ENCODE assay signal across 8 cellular contexts in the genomic region with DNA sequence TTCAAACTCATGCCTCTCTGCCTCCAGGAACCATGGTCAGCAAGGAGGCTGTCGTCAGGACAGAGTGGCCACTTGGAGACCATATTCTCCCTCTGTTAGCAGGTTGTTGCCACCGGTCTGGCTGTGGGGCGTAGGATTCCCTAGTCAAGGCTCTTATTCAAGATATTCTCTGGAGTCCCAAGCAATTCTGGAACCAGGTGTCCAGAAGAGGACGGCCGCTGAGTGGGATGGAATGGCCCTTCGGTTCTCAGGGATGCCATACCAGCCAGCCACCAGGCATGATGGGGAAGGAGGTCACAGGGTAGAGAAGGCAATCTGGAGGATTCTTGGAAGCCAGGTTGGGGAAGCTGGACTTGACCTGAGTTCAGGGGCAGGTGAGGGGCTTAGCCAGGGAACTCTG.
"Had no signal": no experiment of that assay in that cellular context is flagged by ENCODE, and none has a peak within 500 bp of the region (broad histone marks: within the 10 kb centered on the region; RNA-seq: fewer than 3 reads in every experiment).

No MANE protein-coding gene starts in this region.

- H3K4me3 ChIP-seq: GM12878 had no signal

- ATAC-seq: GM12878 had no signal

- DNase-seq: GDM1, GF-D8 had no signal

- FAIRE-seq: G401.6, GM12878, GM12891, GM12892, GM18507, GM19239 had no signal
